Comparison of ENCODE assay signal across 4 cellular contexts in genomic region chrX:80385651-80386050, GRCh38. TPM values are rescaled to one million over a fixed set of nuclear protein-coding genes. Genes with fewer than 3 reads are reported as not detected.
"Had no signal": no experiment of that assay in that cellular context is flagged by ENCODE, and none has a peak within 500 bp of the region (broad histone marks: within the 10 kb centered on the region; RNA-seq: fewer than 3 reads in every experiment).

No MANE protein-coding gene starts in this region.

RNA-seq across cellular contexts. Expression of gene TENT5D, which starts 34.6 kb away (rescaled TPM):
- total RNA-seq: LHCN-M2, M059J, MCF 10A, NCI-H460 had no signal
